ENCODE assay signal across 9 cellular contexts in the genomic region with DNA sequence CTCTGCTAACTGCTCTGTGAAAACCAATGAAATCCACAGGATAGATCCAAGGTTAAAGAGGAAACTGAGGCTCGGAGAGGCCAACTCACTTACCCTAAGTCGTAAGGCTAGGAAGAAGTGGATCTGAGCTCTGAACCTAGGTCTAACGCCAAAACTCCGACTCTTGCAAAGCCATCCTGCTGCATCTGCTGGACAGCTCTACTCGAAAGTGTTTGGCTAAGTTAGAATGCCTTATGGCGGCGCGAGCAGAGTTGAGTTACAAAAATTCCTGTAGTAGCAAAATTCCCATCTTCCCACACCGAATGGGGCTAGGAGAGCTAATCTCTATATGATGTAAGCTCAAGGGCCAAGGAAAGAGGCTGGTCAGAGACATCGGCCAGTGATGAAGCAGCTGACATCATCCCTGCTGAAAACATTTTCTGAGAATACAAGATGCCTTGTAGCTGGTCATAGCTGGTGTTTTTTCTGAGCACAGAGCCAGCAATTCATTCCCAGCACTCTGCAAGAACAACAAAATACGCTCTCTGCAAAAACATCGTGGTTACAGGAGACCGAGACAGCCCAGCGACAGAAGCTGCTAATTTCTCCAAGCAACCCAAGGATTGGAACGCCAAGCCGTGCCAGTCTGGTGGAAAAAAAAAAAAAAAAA. TPM values are rescaled to one million over a fixed set of nuclear protein-coding genes. Genes with fewer than 3 reads are reported as not detected.
DNase-seq lines count a peak whose midpoint lies in the region; ATAC-seq and TF ChIP-seq lines count a peak whose summit lies in the region.
"Had no signal": no experiment of that assay in that cellular context is flagged by ENCODE, and none has a peak within 500 bp of the region (broad histone marks: within the 10 kb centered on the region; RNA-seq: fewer than 3 reads in every experiment).

No MANE protein-coding gene starts in this region.

- no peak for DNase-seq in activated CD4-positive, alpha-beta T cell treated with anti-CD3 and anti-CD28 coated beads, Interleukin-2, amount 10 ng/mL, durations not matched to agents 24 days and 14 days
- DNase-seq in activated CD4-positive, alpha-beta T cell treated with anti-CD3 and anti-CD28 coated beads for 4 hours: no peak
- DNase-seq in activated T-helper 2 cell treated with anti-CD3 and anti-CD28 coated beads, Interferon-gamma antibody, Interleukin-2, Interleukin-4, amounts not matched to agents 10 μg/mL and 5 μg/mL and 100 μg/mL, durations not matched to agents 14 hours and 24 hours and 36 hours (ENCODE audit: low spot score): no peak
- DNase-seq in heart right ventricle (no peak), NCI-H1694 (lab: John Stamatoyannopoulos, UW) (no peak), KBM-7 (no peak)
- DNase-seq: NCI-H187 had no signal

- H3K4me3 ChIP-seq in iPS-20b (ENCODE audit: low read length) (0 out of 2 replicates have a peak overlapping the region, but pooled peaks have one; percentile 97), stomach smooth muscle (ENCODE audit: low read length in 2 of 2) (peak overlapping the region; percentile 100), heart right ventricle (peak overlapping the region in 4 of 10 donors; percentile 81 to 100 (median 98))

- H3K4me1 ChIP-seq in iPS-20b (ENCODE audit: insufficient read depth, low read length) (no peaks in the 10 kb centered on the region), stomach smooth muscle (ENCODE audit: control insufficient read depth, insufficient read depth, low read length) (peaks cover 39% of the 10 kb centered on the region), heart right ventricle (peaks cover 12 to 74% (median 68%) of the 10 kb centered on the region in 9 donors)

- no peak overlapping the region for H3K27ac Mint-ChIP-seq in activated CD4-positive, alpha-beta T cell treated with anti-CD3 and anti-CD28 coated beads, Interleukin-2, amount 10 ng/mL, durations not matched to agents 24 days and 14 days
- peak overlapping the region; percentile 22 for H3K27ac Mint-ChIP-seq in activated T-helper 2 cell treated with anti-CD3 and anti-CD28 coated beads, Interferon-gamma antibody, Interleukin-2, Interleukin-4, amounts not matched to agents 10 μg/mL and 5 μg/mL and 100 μg/mL, durations not matched to agents 14 hours and 24 hours and 36 hours

- no peak for TF ChIP-seq CTCF in heart right ventricle (IDR thresholded peaks at IDR 0.05)

- H3K36me3 ChIP-seq in iPS-20b (ENCODE audit: insufficient read depth, low read depth, low read length) (0 out of 2 replicates have a peak, but pooled peaks cover 3% of the 10 kb centered on the region), stomach smooth muscle (ENCODE audit: control insufficient read depth in 2 of 2, insufficient read depth in 2 of 2, low read length in 2 of 2) (peaks cover 3 to 7% of the 10 kb centered on the region in 2 donors), heart right ventricle (peaks cover 0 to 21% (median 2%) of the 10 kb centered on the region in 9 donors)

- no peaks in the 10 kb centered on the region for H3K9me3 Mint-ChIP-seq in activated CD4-positive, alpha-beta T cell treated with anti-CD3 and anti-CD28 coated beads, Interleukin-2, amount 10 ng/mL, durations not matched to agents 24 days and 14 days
- no peaks in the 10 kb centered on the region for H3K9me3 Mint-ChIP-seq in activated T-helper 2 cell treated with anti-CD3 and anti-CD28 coated beads, Interferon-gamma antibody, Interleukin-2, Interleukin-4, amounts not matched to agents 10 μg/mL and 5 μg/mL and 100 μg/mL, durations not matched to agents 14 hours and 24 hours and 36 hours

- H3K36me3 Mint-ChIP-seq in activated CD4-positive, alpha-beta T cell treated with anti-CD3 and anti-CD28 coated beads, Interleukin-2, amount 10 ng/mL, durations not matched to agents 24 days and 14 days (ENCODE audit: low read depth): peaks cover under 1% of the 10 kb centered on the region
- peaks cover 9% of the 10 kb centered on the region for H3K36me3 Mint-ChIP-seq in activated T-helper 2 cell treated with anti-CD3 and anti-CD28 coated beads, Interferon-gamma antibody, Interleukin-2, Interleukin-4, amounts not matched to agents 10 μg/mL and 5 μg/mL and 100 μg/mL, durations not matched to agents 14 hours and 24 hours and 36 hours (ENCODE audit: low read depth)

- H3K27ac ChIP-seq in iPS-20b (ENCODE audit: low read length): no peak overlapping the region
- H3K27ac ChIP-seq in stomach smooth muscle (ENCODE audit: low read length): no peak overlapping the region
- H3K27ac ChIP-seq in heart right ventricle: peak overlapping the region in 2 of 10 donors; percentile 28 to 43

- H3K9ac ChIP-seq in iPS-20b (ENCODE audit: low read depth, low read length) (no peak overlapping the region), stomach smooth muscle (ENCODE audit: low read length in 2 of 2) (peak overlapping the region in 1 of 2 donors; percentile 29)

- H3K27me3 ChIP-seq in iPS-20b (ENCODE audit: insufficient read depth, low read length) (no peaks in the 10 kb centered on the region), stomach smooth muscle (ENCODE audit: control insufficient read depth in 1 of 2, insufficient read depth in 2 of 2, low read length in 2 of 2) (no peaks in the 10 kb centered on the region), heart right ventricle (no peaks in the 10 kb centered on the region)

- no peaks in the 10 kb centered on the region for H3K27me3 Mint-ChIP-seq in activated CD4-positive, alpha-beta T cell treated with anti-CD3 and anti-CD28 coated beads, Interleukin-2, amount 10 ng/mL, durations not matched to agents 24 days and 14 days
- no peaks in the 10 kb centered on the region for H3K27me3 Mint-ChIP-seq in activated T-helper 2 cell treated with anti-CD3 and anti-CD28 coated beads, Interferon-gamma antibody, Interleukin-2, Interleukin-4, amounts not matched to agents 10 μg/mL and 5 μg/mL and 100 μg/mL, durations not matched to agents 14 hours and 24 hours and 36 hours (ENCODE audit: low read depth)

- H3K9me3 ChIP-seq in iPS-20b (ENCODE audit: insufficient read depth, low read depth, low read length) (no peaks in the 10 kb centered on the region), stomach smooth muscle (ENCODE audit: control insufficient read depth in 2 of 2, low read length in 2 of 2) (no peaks in the 10 kb centered on the region), heart right ventricle (no peaks in the 10 kb centered on the region)

- in situ Hi-C loops in KBM-7 (cut with MboI; ENCODE audit: low pct_unique_long_range_greater_than_20kb, low sequenced_read_pairs): no loop called here

- WGBS in heart right ventricle, 2 donors: 69 to 73% methylated on average over 16 of the region's 16 CpGs

- peak overlapping the region; percentile 96 for H3K4me3 Mint-ChIP-seq in activated CD4-positive, alpha-beta T cell treated with anti-CD3 and anti-CD28 coated beads, Interleukin-2, amount 10 ng/mL, durations not matched to agents 24 days and 14 days
- H3K4me3 Mint-ChIP-seq in activated T-helper 2 cell treated with anti-CD3 and anti-CD28 coated beads, Interferon-gamma antibody, Interleukin-2, Interleukin-4, amounts not matched to agents 10 μg/mL and 5 μg/mL and 100 μg/mL, durations not matched to agents 14 hours and 24 hours and 36 hours (ENCODE audit: low read depth): peak overlapping the region; percentile 96

- intact Hi-C loops in activated CD4-positive, alpha-beta T cell treated with anti-CD3 and anti-CD28 coated beads, Interleukin-2, amount 10 ng/mL, durations not matched to agents 24 days and 14 days (cut with micrococcal nuclease): loop anchor here (2.0 kb wide), 2 partner anchors 21 to 23 kb away; a partner anchor contains a TSS
- intact Hi-C loops in activated T-helper 2 cell treated with anti-CD3 and anti-CD28 coated beads, Interferon-gamma antibody, Interleukin-2, Interleukin-4, amounts not matched to agents 10 μg/mL and 5 μg/mL and 100 μg/mL, durations not matched to agents 14 hours and 24 hours and 36 hours (cut with micrococcal nuclease): loop anchor here (2.0 kb wide), 1 partner anchor 23 kb away; a partner anchor contains a TSS
- intact Hi-C loops in heart right ventricle (cut with DNase I): loop anchor here in 1 of 10 donors (10.0 kb wide), 1 partner anchor 299 kb away; no protein-coding TSS in a partner anchor

- ATAC-seq in heart right ventricle: no peak

- H3K4me1 Mint-ChIP-seq in activated CD4-positive, alpha-beta T cell treated with anti-CD3 and anti-CD28 coated beads, Interleukin-2, amount 10 ng/mL, durations not matched to agents 24 days and 14 days: peaks cover 23% of the 10 kb centered on the region
- H3K4me1 Mint-ChIP-seq in activated T-helper 2 cell treated with anti-CD3 and anti-CD28 coated beads, Interferon-gamma antibody, Interleukin-2, Interleukin-4, amounts not matched to agents 10 μg/mL and 5 μg/mL and 100 μg/mL, durations not matched to agents 14 hours and 24 hours and 36 hours (ENCODE audit: low read depth): peaks cover 23% of the 10 kb centered on the region

RNA-seq across cellular contexts. Expression of a gene that starts 1.8 kb away (rescaled TPM):
- total RNA-seq in activated CD4-positive, alpha-beta T cell treated with anti-CD3 and anti-CD28 coated beads, Interleukin-2, amount 10 ng/mL, durations not matched to agents 24 days and 14 days: 8.8 and 9.9 TPM in 2 replicates
- total RNA-seq in activated T-helper 2 cell treated with anti-CD3 and anti-CD28 coated beads, Interferon-gamma antibody, Interleukin-2, Interleukin-4, amounts not matched to agents 10 μg/mL and 5 μg/mL and 100 μg/mL, durations not matched to agents 14 hours and 24 hours and 36 hours: 8.3 and 8.5 TPM in 2 replicates
- total RNA-seq in heart right ventricle: 10 to 100 TPM in 1 of 10 donors, 1 to 10 TPM in 9; 5.2 to 11.8 (median 6.7) TPM
- polyA plus RNA-seq in heart right ventricle: 1 to 10 TPM; 4.8 to 5.0 TPM

RNA-seq across cellular contexts. Expression of a gene that starts 22.7 kb away (rescaled TPM):
- total RNA-seq in activated CD4-positive, alpha-beta T cell treated with anti-CD3 and anti-CD28 coated beads, Interleukin-2, amount 10 ng/mL, durations not matched to agents 24 days and 14 days: 60.1 and 69.3 TPM in 2 replicates
- 64.0 and 67.6 TPM in 2 replicates for total RNA-seq in activated T-helper 2 cell treated with anti-CD3 and anti-CD28 coated beads, Interferon-gamma antibody, Interleukin-2, Interleukin-4, amounts not matched to agents 10 μg/mL and 5 μg/mL and 100 μg/mL, durations not matched to agents 14 hours and 24 hours and 36 hours
- total RNA-seq in heart right ventricle: 10 to 100 TPM; 41.5 to 60.3 (median 52.1) TPM
- polyA plus RNA-seq in heart right ventricle: 10 to 100 TPM; 45.0 to 49.5 TPM
